19 cellular contexts compared by ENCODE assay signal in the genomic region with DNA sequence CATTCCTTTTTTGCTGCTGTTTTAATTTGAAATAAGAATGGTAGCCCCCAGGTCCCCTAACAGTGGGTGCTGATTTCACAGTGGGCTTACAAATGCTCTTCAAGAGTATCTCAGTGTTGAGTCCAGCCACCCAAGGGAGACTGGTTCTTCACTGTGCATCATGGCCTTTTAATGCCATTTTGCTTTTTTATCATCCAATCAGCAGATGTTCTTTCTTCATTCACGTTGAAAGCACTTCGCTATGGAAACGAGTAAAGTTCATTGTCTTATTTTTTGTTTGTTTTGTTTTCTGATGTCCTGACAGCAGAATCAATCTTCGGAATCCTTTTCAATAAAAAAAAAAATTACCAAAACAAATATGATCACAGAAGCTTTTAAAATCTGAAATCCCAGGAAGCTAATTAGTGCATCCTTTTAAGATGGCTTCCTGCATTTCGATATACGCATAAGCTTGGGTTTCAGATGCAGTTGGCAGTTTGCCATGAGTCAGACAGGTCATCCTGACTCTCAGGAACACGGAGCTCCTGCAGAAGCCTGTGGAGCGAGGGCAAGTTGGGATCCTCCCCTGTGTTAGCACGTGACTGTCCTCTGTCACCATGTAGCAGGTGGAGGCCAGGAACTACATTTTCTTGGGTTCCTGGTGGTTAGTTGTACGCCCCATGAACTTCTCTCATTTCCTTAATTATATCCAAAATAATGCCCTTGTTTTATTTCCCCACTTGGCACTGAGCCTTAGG.
DNase-seq lines count a peak whose midpoint lies in the region; ATAC-seq and TF ChIP-seq lines count a peak whose summit lies in the region.
"Had no signal": no experiment of that assay in that cellular context is flagged by ENCODE, and none has a peak within 500 bp of the region (broad histone marks: within the 10 kb centered on the region; RNA-seq: fewer than 3 reads in every experiment).

No MANE protein-coding gene starts in this region.

- WGBS in endodermal cell (ENCODE audit: insufficient coverage in 1 of 2, insufficient read length in 1 of 2), 2 experiments, result 89 to 98% methylated on average over 4 to 10 of the region's 10 CpGs

- H3K9me3 Mint-ChIP-seq in endodermal cell, result peaks cover 14% of the 10 kb centered on the region

- H3K4me1 Mint-ChIP-seq in endodermal cell, result peaks cover 7% of the 10 kb centered on the region

- no peak for TF ChIP-seq CTCF in endodermal cell (conservative IDR thresholded peaks at IDR 0.05)

- H3K36me3 ChIP-seq in endodermal cell (ENCODE audit: control insufficient read depth, insufficient read depth, low read length) (no peaks in the 10 kb centered on the region), Karpas-422 (ENCODE audit: insufficient read depth, low read length) (no peaks in the 10 kb centered on the region)
- H3K36me3 ChIP-seq: HAP-1 had no signal

- ATAC-seq in HG03097 (IDR thresholded peaks at IDR 0.05; ENCODE audit: low FRiP score, unreplicated experiment), result no peak
- ATAC-seq: foreskin keratinocyte had no signal

- H2AFZ ChIP-seq in Karpas-422 (ENCODE audit: low read length), result no peak overlapping the region

- peaks cover 3% of the 10 kb centered on the region for H3K36me3 Mint-ChIP-seq in endodermal cell (ENCODE audit: low read depth)

- DNase-seq in H4 (ENCODE audit: low spot score) (peak; percentile 18), NCI-H146 (lab: John Stamatoyannopoulos, UW) (peak; percentile 95), NCI-H526 treated with DMSO at 0.1 percent for 48 hours (lab: John Stamatoyannopoulos, UW) (peak; percentile 0), endodermal cell (peak; percentile 17), Karpas-422 (no peak), globus pallidus (ENCODE audit: low spot score) (no peak)
- DNase-seq: activated CD4-positive, alpha-beta T cell treated with anti-CD3 and anti-CD28 coated beads, Interleukin-2, amount 10 ng/mL, durations not matched to agents 24 days and 14 days; activated T-cell treated with anti-CD3 and anti-CD28 coated beads, Interleukin-2, amount 50 U/mL, for 1 hour; central memory CD4-positive, alpha-beta T cell; foreskin keratinocyte; KBM-7; naive thymus-derived CD4-positive, alpha-beta T cell; NCI-H524 treated with DMSO at 0.1 percent for 48 hours; Right ventricle myocardium superior; T1000 had no signal

- H3K27me3 ChIP-seq in endodermal cell (ENCODE audit: control insufficient read depth, insufficient read depth, low read length, poor library complexity, severe bottlenecking) (no peaks in the 10 kb centered on the region), Karpas-422 (ENCODE audit: low read length) (no peaks in the 10 kb centered on the region)
- H3K27me3 ChIP-seq: foreskin keratinocyte had no signal

- no peak overlapping the region for H3K27ac Mint-ChIP-seq in endodermal cell
- H3K27ac Mint-ChIP-seq: activated CD4-positive, alpha-beta T cell treated with anti-CD3 and anti-CD28 coated beads, Interleukin-2, amount 10 ng/mL, durations not matched to agents 24 days and 14 days; activated naive CD8-positive, alpha-beta T cell; naive thymus-derived CD4-positive, alpha-beta T cell had no signal

- no peaks in the 10 kb centered on the region for H3K79me2 ChIP-seq in Karpas-422 (ENCODE audit: low read length)

- H3K9me3 ChIP-seq in endodermal cell (ENCODE audit: control insufficient read depth, low read length) (peaks cover 21% of the 10 kb centered on the region), Karpas-422 (ENCODE audit: low read length) (peaks cover 3% of the 10 kb centered on the region)
- H3K9me3 ChIP-seq: HAP-1 had no signal

- H4K20me1 ChIP-seq in Karpas-422 (ENCODE audit: insufficient read depth, low read depth, low read length), result no peaks in the 10 kb centered on the region

- H3K27ac ChIP-seq in endodermal cell (ENCODE audit: low read depth, low read length) (no peak overlapping the region), Karpas-422 (ENCODE audit: low read length) (no peak overlapping the region)
- H3K27ac ChIP-seq: foreskin keratinocyte had no signal

- H3K9me2 ChIP-seq in Karpas-422 (replicated peaks; ENCODE audit: insufficient read depth, low read length), result no peaks in the 10 kb centered on the region

- H3K9ac ChIP-seq in endodermal cell (ENCODE audit: extremely low read depth, low read length, poor library complexity, severe bottlenecking), result no peak overlapping the region
- H3K9ac ChIP-seq in Karpas-422 (ENCODE audit: low read length), result no peak overlapping the region

- no peaks in the 10 kb centered on the region for H3K27me3 Mint-ChIP-seq in endodermal cell (ENCODE audit: insufficient read depth)
- H3K27me3 Mint-ChIP-seq: activated CD4-positive, alpha-beta T cell treated with anti-CD3 and anti-CD28 coated beads, Interleukin-2, amount 10 ng/mL, durations not matched to agents 24 days and 14 days; activated naive CD8-positive, alpha-beta T cell had no signal

- H3K4me2 ChIP-seq in Karpas-422 (ENCODE audit: low read depth, low read length, poor library complexity, severe bottlenecking), result no peak overlapping the region

- no peaks in the 10 kb centered on the region for H3K4me1 ChIP-seq in endodermal cell (ENCODE audit: control insufficient read depth, insufficient read depth, low read length)
- H3K4me1 ChIP-seq in Karpas-422 (ENCODE audit: low read length), result no peaks in the 10 kb centered on the region
- H3K4me1 ChIP-seq: foreskin keratinocyte, HAP-1 had no signal

- H3K4me3 Mint-ChIP-seq in endodermal cell, result no peak overlapping the region
- H3K4me3 Mint-ChIP-seq: activated CD4-positive, alpha-beta T cell treated with anti-CD3 and anti-CD28 coated beads, Interleukin-2, amount 10 ng/mL, durations not matched to agents 24 days and 14 days; activated naive CD8-positive, alpha-beta T cell; naive thymus-derived CD4-positive, alpha-beta T cell had no signal

- H3K4me3 ChIP-seq in endodermal cell (ENCODE audit: low read length) (no peak overlapping the region), Karpas-422 (ENCODE audit: low read length) (no peak overlapping the region)
- H3K4me3 ChIP-seq: HAP-1, lung had no signal

Comparison
In these comparisons a context has a peak if more than half of its experiments do, and no peak if none do; other contexts are left out.
1. DNase-seq: peak in H4 (single experiment), NCI-H146 (single experiment), NCI-H526 treated with DMSO at 0.1 percent for 48 hours (single experiment) and endodermal cell (single experiment); none in Karpas-422 (single experiment) and globus pallidus (single experiment).